Comparison of ENCODE assay signal across 20 cellular contexts in the genomic region with DNA sequence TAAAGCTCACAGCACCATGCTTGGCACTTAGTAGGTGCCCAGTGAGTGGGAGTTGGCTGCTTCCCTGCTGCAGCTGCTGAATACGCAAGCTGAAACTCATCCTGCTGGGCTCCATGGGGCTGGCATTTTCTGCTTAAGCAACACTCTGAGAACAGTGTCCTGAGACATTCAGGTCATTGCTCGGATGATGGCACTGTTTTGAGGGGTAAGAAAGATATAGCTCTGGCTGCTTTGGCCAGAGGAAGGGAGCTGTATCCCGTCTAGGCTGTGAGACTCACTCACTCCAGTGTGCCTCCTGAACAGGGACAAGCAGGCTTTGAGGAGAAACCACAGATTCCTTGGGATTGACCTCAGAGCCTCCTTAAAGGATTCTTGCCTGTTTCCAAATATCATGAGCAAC.
"Had no signal": no experiment of that assay in that cellular context is flagged by ENCODE, and none has a peak within 500 bp of the region (broad histone marks: within the 10 kb centered on the region; RNA-seq: fewer than 3 reads in every experiment).

No MANE protein-coding gene starts in this region.

- H3K4me2 ChIP-seq: hepatocyte had no signal

- H2AFZ ChIP-seq: hepatocyte had no signal

- H3K79me2 ChIP-seq: hepatocyte had no signal

- H3K4me1 ChIP-seq: left lung, right atrium auricular region, tibial artery had no signal

- H3K9me3 ChIP-seq: left lung, right atrium auricular region, tibial artery had no signal

- ATAC-seq: activated CD4-positive, alpha-beta T cell treated with anti-CD3 and anti-CD28 coated beads for 36 hours; activated T-helper 17 cell treated with anti-CD3 and anti-CD28 coated beads, Interleukin-2, amount 50 U/mL, for 72 hours; left lung; naive thymus-derived CD8-positive, alpha-beta T cell; stimulated activated naive CD8-positive, alpha-beta T cell treated with anti-CD3 and anti-CD28 coated beads, Interleukin-15, amount 100 ng/mL, for 72 hours; T-helper 17 cell had no signal

- DNase-seq: activated B cell treated with CpG ODN at 0.5 μM for 24 hours; activated CD4-positive, alpha-beta T cell treated with anti-CD3 and anti-CD28 coated beads for 36 hours; activated CD4-positive, alpha-beta T cell treated with anti-CD3 and anti-CD28 coated beads, Interleukin-2, amount 50 U/mL, for 4 hours; activated CD8-positive, alpha-beta memory T cell treated with anti-CD3 and anti-CD28 coated beads for 24 hours; activated CD8-positive, alpha-beta memory T cell treated with anti-CD3 and anti-CD28 coated beads, Interleukin-2, amount 50 U/mL, for 4 hours; activated naive CD4-positive, alpha-beta T cell treated with anti-CD3 and anti-CD28 coated beads for 36 hours; activated naive CD8-positive, alpha-beta T cell treated with anti-CD3 and anti-CD28 coated beads, Interleukin-2, amount 10 ng/mL, durations not matched to agents 7 days and 5 days; activated T-cell treated with anti-CD3 and anti-CD28 coated beads, Interleukin-2, amount 50 U/mL, for 24 hours; immature natural killer cell; left lung; naive thymus-derived CD8-positive, alpha-beta T cell; stimulated activated CD4-positive, alpha-beta T cell treated with anti-CD3 and anti-CD28 coated beads, Interleukin-12 subunit alpha, Interleukin-12 subunit beta, amount 100 ng/mL, for 4 hours; stimulated activated CD4-positive, alpha-beta T cell treated with anti-CD3 and anti-CD28 coated beads, Interleukin-4, amount 100 ng/mL, for 4 hours; stimulated activated naive CD8-positive, alpha-beta T cell treated with anti-CD3 and anti-CD28 coated beads, Interleukin-15, amount 100 ng/mL, for 72 hours; T-helper 17 cell had no signal

- H3K4me3 ChIP-seq: hepatocyte, left lung, right atrium auricular region, tibial artery had no signal

- H3K27me3 ChIP-seq: hepatocyte, left lung, right atrium auricular region, tibial artery had no signal

- H3K27ac ChIP-seq: epithelial cell of prostate, hepatocyte, left lung, right atrium auricular region, tibial artery had no signal
